Comparison of ENCODE assay signal across 19 cellular contexts in genomic region chr1:57908471-57908870, GRCh38.
A peak's percentile ranks its signal among the peaks of the same experiment; 100 is the strongest.
DNase-seq lines count a peak whose midpoint lies in the region; ATAC-seq and TF ChIP-seq lines count a peak whose summit lies in the region.
"Had no signal": no experiment of that assay in that cellular context is flagged by ENCODE, and none has a peak within 500 bp of the region (broad histone marks: within the 10 kb centered on the region; RNA-seq: fewer than 3 reads in every experiment).

No MANE protein-coding gene starts in this region.

- H3K27me3 ChIP-seq in SK-N-SH (ENCODE audit: insufficient read depth) (no peaks in the 10 kb centered on the region), adrenal gland (no peaks in the 10 kb centered on the region)
- H3K27me3 ChIP-seq: MG63 had no signal

- no peaks in the 10 kb centered on the region for H3K27me3 Mint-ChIP-seq in mesothelial cell of epicardium (ENCODE audit: low read depth)
- H3K27me3 Mint-ChIP-seq: B cell; CD4-positive, alpha-beta T cell had no signal

- H3K9me3 ChIP-seq in SK-N-SH (no peaks in the 10 kb centered on the region), adrenal gland (replicated peaks in 1 of 3) (no peaks in the 10 kb centered on the region)
- H3K9me3 ChIP-seq: MG63 had no signal

- no peak overlapping the region for H3K4me3 Mint-ChIP-seq in mesothelial cell of epicardium
- H3K4me3 Mint-ChIP-seq: B cell; CD4-positive, alpha-beta T cell; H9; T-helper 1 cell treated with Interleukin-12 subunit alpha and Interleukin-12 subunit beta and Interleukin-4 antibody, amounts not matched to agents 30 μg/mL and 1 μg/mL, for 36 hours had no signal

- no peak overlapping the region for H3K4me3 ChIP-seq in SK-N-SH (ENCODE audit: low read depth in 2 of 2, low read length in 1 of 2)
- H3K4me3 ChIP-seq in adrenal gland: no peak overlapping the region
- H3K4me3 ChIP-seq: MG63, PC-9 had no signal

- TF ChIP-seq CTCF in SK-N-SH (IDR thresholded peaks at IDR 0.05): no peak
- TF ChIP-seq CTCF in mesothelial cell of epicardium (IDR thresholded peaks at IDR 0.05; ENCODE audit: unreplicated experiment): no peak
- TF ChIP-seq CTCF in adrenal gland (IDR thresholded peaks at IDR 0.05): no peak

- no peaks in the 10 kb centered on the region for H3K9me3 Mint-ChIP-seq in mesothelial cell of epicardium
- H3K9me3 Mint-ChIP-seq: CD4-positive, alpha-beta T cell; H9; T-helper 1 cell treated with Interleukin-12 subunit alpha and Interleukin-12 subunit beta and Interleukin-4 antibody, amounts not matched to agents 30 μg/mL and 1 μg/mL, for 36 hours had no signal

- H3K4me1 ChIP-seq in SK-N-SH (ENCODE audit: control insufficient read depth in 1 of 2, insufficient read depth in 2 of 2, low read depth in 1 of 2, low read length in 1 of 2): peaks cover 0 to 11% of the 10 kb centered on the region in 2 experiments; a peak in 1 of 4 replicates
- H3K4me1 ChIP-seq in adrenal gland (replicated peaks in 1 of 2): no peaks in the 10 kb centered on the region

- H3F3A ChIP-seq in SK-N-SH (replicated peaks; ENCODE audit: insufficient read depth): no peaks in the 10 kb centered on the region

- no peak overlapping the region for H3K9ac ChIP-seq in SK-N-SH
- H3K9ac ChIP-seq: KMS-11 had no signal

- peaks cover 7% of the 10 kb centered on the region for H3K4me1 Mint-ChIP-seq in mesothelial cell of epicardium
- H3K4me1 Mint-ChIP-seq: B cell had no signal

- H3K36me3 Mint-ChIP-seq in mesothelial cell of epicardium: no peaks in the 10 kb centered on the region

- no peaks in the 10 kb centered on the region for H4K20me1 ChIP-seq in SK-N-SH (ENCODE audit: insufficient read depth)

- no peak overlapping the region for H3K4me2 ChIP-seq in SK-N-SH
- H3K4me2 ChIP-seq: KMS-11, PC-9 had no signal

- no peak for TF ChIP-seq EP300 in SK-N-SH (IDR thresholded peaks at IDR 0.05; ENCODE audit: borderline replicate concordance in 1 of 2, low read depth in 1 of 2, low read length in 1 of 2)

- CTCF ChIA-PET in SK-N-SH (lab: Yijun Ruan, JAX): no interaction called here

- H3K9me2 ChIP-seq in SK-N-SH: no peaks in the 10 kb centered on the region

- TF ChIP-seq POLR2A in adrenal gland (IDR thresholded peaks at IDR 0.05): no peak

- H3K27ac Mint-ChIP-seq in mesothelial cell of epicardium: peak overlapping the region; percentile 20
- H3K27ac Mint-ChIP-seq: B cell; CD4-positive, alpha-beta T cell; H9; T-helper 1 cell treated with Interleukin-12 subunit alpha and Interleukin-12 subunit beta and Interleukin-4 antibody, amounts not matched to agents 30 μg/mL and 1 μg/mL, for 36 hours had no signal

- H3K36me3 ChIP-seq in SK-N-SH (replicated peaks in 1 of 2; ENCODE audit: control insufficient read depth in 1 of 2, insufficient read depth in 2 of 2, low read length in 1 of 2) (no peaks in the 10 kb centered on the region), adrenal gland (replicated peaks in 1 of 2) (no peaks in the 10 kb centered on the region)
- H3K36me3 ChIP-seq: MG63 had no signal

- 59% methylated on average over 4 of the region's 4 CpGs for WGBS in SK-N-SH (ENCODE audit: low lambda C conversion rate)
- WGBS in adrenal gland, 4 donors: 53 to 77% (median 65%) methylated on average over 4 of the region's 4 CpGs

- intact Hi-C loops in adrenal gland (cut with DNase I): no loop called here

- no peak for ATAC-seq in GM18511 (IDR thresholded peaks at IDR 0.05; ENCODE audit: unreplicated experiment)
- ATAC-seq: HepG2 had no signal

- in situ Hi-C loops in G401 (cut with HindIII; ENCODE audit: low sequenced_read_pairs): no loop called here

- no peak overlapping the region for H2AFZ ChIP-seq in SK-N-SH (ENCODE audit: low read depth)
- H2AFZ ChIP-seq: PC-9 had no signal

- no peaks in the 10 kb centered on the region for H3K79me2 ChIP-seq in SK-N-SH (ENCODE audit: insufficient read depth)

- DNase-seq in G401 (ENCODE audit: low spot score): peak; percentile 87
- peak; percentile 81 for DNase-seq in NCI-H1694 (lab: John Stamatoyannopoulos, UW)
- DNase-seq in SK-N-SH: peak; percentile 36
- no peak for DNase-seq in mesothelial cell of epicardium (ENCODE audit: low spot score in 2 of 2, unreplicated experiment in 2 of 2)
- no peak for DNase-seq in NCI-H2029 treated with DMSO at 0.1 percent for 48 hours (lab: John Stamatoyannopoulos, UW)
- DNase-seq in adrenal gland: no peak
- DNase-seq: ACHN; CD4-positive, alpha-beta T cell; H9; MG63; NCI-H1092 treated with DMSO at 0.1 percent for 48 hours; NCI-H2107; NCI-H510A treated with DMSO at 0.1 percent for 48 hours; PC-9 had no signal

- POLR2A ChIA-PET in SK-N-SH (lab: Yijun Ruan, JAX): interaction anchor here (1.0 kb wide), 1 partner anchor 11 kb away, joined by 3 read pairs; no protein-coding TSS in a partner anchor

- H3K27ac ChIP-seq in SK-N-SH (ENCODE audit: low read depth in 2 of 2, low read length in 1 of 2) (peak overlapping the region in 1 of 2 experiments; percentile 87; a peak in 2 of 4 replicates), adrenal gland (no peak overlapping the region)
- H3K27ac ChIP-seq: KMS-11, PC-9 had no signal

- TF ChIP-seq RAD21 in SK-N-SH (IDR thresholded peaks at IDR 0.05; ENCODE audit: low read length): no peak

TF ChIP-seq in SK-N-SH, 30 proteins besides CTCF, POLR2A, EP300 and RAD21 (continues in another document):
- no peak for TF ChIP-seq YY1 (IDR thresholded peaks at IDR 0.05; ENCODE audit: low read depth)
- TF ChIP-seq POLR2AphosphoS5 (IDR thresholded peaks at IDR 0.05; ENCODE audit: low read depth, low read length): no peak
- no peak for TF ChIP-seq NFIC (IDR thresholded peaks at IDR 0.05; ENCODE audit: borderline replicate concordance)
- no peak for TF ChIP-seq RXRA (IDR thresholded peaks at IDR 0.05; ENCODE audit: borderline replicate concordance, low read depth)
- TF ChIP-seq MEF2A (IDR thresholded peaks at IDR 0.05; ENCODE audit: borderline replicate concordance, low read depth): no peak
- TF ChIP-seq FOXM1 (IDR thresholded peaks at IDR 0.05; ENCODE audit: low read depth): no peak
- no peak for TF ChIP-seq NRF1 (IDR thresholded peaks at IDR 0.05; ENCODE audit: low read depth, low read length)
- no peak for TF ChIP-seq ZBTB33 (IDR thresholded peaks at IDR 0.05; ENCODE audit: borderline replicate concordance, low read depth)
- no peak for TF ChIP-seq TAF1 (IDR thresholded peaks at IDR 0.05; ENCODE audit: borderline replicate concordance, low read depth, low read length)
- TF ChIP-seq CHD2 (IDR thresholded peaks at IDR 0.05; ENCODE audit: low read length, partially characterized antibody): no peak
- no peak for TF ChIP-seq USF1 (IDR thresholded peaks at IDR 0.05; ENCODE audit: borderline replicate concordance, low read depth)
- no peak for TF ChIP-seq USF2 (IDR thresholded peaks at IDR 0.05; ENCODE audit: borderline replicate concordance, low read depth, low read length)
- TF ChIP-seq EZH2phosphoT487 (IDR thresholded peaks at IDR 0.05; ENCODE audit: borderline replicate concordance, low read depth): no peak
- TF ChIP-seq FOSL2 (IDR thresholded peaks at IDR 0.05; ENCODE audit: borderline replicate concordance, low read depth): no peak
- no peak for TF ChIP-seq RCOR1 (IDR thresholded peaks at IDR 0.05; ENCODE audit: low read length)
- no peak for TF ChIP-seq TEAD4 (IDR thresholded peaks at IDR 0.05; ENCODE audit: borderline replicate concordance, insufficient read depth)

Comparison
In these comparisons a context has a peak if more than half of its experiments do, and no peak if none do; other contexts are left out.
1. DNase-seq: peak in G401 (single experiment), NCI-H1694 (single experiment) and SK-N-SH (single experiment); none in mesothelial cell of epicardium (0 of 2), NCI-H2029 treated with DMSO at 0.1 percent for 48 hours (single experiment) and adrenal gland (0 of 7).